1 cellular context compared by ENCODE assay signal in the genomic region with DNA sequence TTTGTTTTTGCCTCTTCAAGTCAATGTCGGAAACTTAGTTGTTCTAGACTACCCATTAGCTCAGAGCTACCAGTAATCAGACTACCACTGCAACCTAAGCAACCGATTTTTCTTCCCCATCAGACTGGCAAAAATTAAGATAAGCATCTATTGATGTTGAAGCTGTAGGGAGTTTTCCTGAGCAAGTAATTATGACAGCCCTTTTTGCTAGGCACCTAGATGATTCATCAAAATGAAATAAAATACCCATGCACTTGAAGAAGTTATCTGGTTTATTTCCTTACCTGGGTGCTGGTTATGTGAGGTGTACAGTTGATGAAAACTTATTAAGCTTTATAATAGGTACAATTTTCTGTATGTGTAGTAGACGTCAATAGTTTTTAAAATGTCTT.
TF ChIP-seq lines count a peak whose summit lies in the region.

No MANE protein-coding gene starts in this region.

TF ChIP-seq in GM23338, 12 proteins besides CTCF, POLR2A, EP300 and RAD21:
- TF ChIP-seq ZNF462 (CRISPR knock-in tag; IDR thresholded peaks at IDR 0.05) = no peak
- TF ChIP-seq ZNF114 (CRISPR knock-in tag; IDR thresholded peaks at IDR 0.05) = no peak
- no peak for TF ChIP-seq JUNB (IDR thresholded peaks at IDR 0.05; ENCODE audit: unreplicated experiment)
- no peak for TF ChIP-seq NANOG (IDR thresholded peaks at IDR 0.05; ENCODE audit: borderline replicate concordance)
- TF ChIP-seq POLR2AphosphoS5 (IDR thresholded peaks at IDR 0.05; ENCODE audit: low read depth) = no peak
- TF ChIP-seq, protein P1, sequence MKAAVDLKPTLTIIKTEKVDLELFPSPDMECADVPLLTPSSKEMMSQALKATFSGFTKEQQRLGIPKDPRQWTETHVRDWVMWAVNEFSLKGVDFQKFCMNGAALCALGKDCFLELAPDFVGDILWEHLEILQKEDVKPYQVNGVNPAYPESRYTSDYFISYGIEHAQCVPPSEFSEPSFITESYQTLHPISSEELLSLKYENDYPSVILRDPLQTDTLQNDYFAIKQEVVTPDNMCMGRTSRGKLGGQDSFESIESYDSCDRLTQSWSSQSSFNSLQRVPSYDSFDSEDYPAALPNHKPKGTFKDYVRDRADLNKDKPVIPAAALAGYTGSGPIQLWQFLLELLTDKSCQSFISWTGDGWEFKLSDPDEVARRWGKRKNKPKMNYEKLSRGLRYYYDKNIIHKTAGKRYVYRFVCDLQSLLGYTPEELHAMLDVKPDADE (IDR thresholded peaks at IDR 0.05) = no peak
- no peak for TF ChIP-seq CREB1 (CRISPR knock-in tag; IDR thresholded peaks at IDR 0.05; ENCODE audit: low read depth)
- no peak for TF ChIP-seq EZH2 (IDR thresholded peaks at IDR 0.05; ENCODE audit: low read depth, unreplicated experiment)
